ENCODE assay signal across 9 cellular contexts in the genomic region with DNA sequence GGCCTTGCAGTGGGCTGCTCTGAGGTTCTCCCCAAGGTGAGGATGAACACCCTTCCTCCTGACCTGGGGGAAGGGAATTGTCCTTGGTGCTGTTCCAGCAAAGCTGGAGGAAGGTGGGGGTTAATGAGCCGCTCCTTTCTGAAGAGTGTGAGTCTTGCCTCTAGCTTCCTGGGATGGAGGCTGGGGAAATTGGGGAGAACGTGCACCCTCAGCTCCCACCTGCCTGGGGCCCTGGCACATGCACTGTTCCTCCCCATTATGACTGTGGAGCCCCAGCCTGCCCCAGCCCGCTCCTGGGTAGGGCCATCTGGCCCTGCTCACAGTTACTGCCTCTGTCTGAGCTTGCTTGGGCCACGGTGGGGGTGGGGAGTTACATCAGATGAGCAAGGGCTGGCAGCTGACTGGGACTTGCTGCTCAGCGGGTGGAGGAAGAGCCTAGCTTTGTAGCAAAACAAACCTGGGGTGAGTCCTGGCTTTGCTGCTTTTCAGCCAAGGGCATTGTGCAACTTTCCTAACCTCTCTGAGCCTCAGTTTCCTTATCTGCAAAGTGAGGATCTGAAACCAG. TPM values are rescaled to one million over a fixed set of nuclear protein-coding genes. Genes with fewer than 3 reads are reported as not detected.
DNase-seq lines count a peak whose midpoint lies in the region; ATAC-seq and TF ChIP-seq lines count a peak whose summit lies in the region.
"Had no signal": no experiment of that assay in that cellular context is flagged by ENCODE, and none has a peak within 500 bp of the region (broad histone marks: within the 10 kb centered on the region; RNA-seq: fewer than 3 reads in every experiment).

No MANE protein-coding gene starts in this region.

- intact Hi-C loops in head of caudate nucleus (cut with DNase I): loop anchor here (10.0 kb wide), 1 partner anchor 54 kb away; no protein-coding TSS in a partner anchor

- no peaks in the 10 kb centered on the region for H3K9me3 ChIP-seq in HUES6 (ENCODE audit: control insufficient read depth, insufficient read depth, low read depth, low read length)
- H3K9me3 ChIP-seq in WERI-Rb-1 (ENCODE audit: severe bottlenecking): no peaks in the 10 kb centered on the region

- H3K4me1 ChIP-seq in HUES6 (ENCODE audit: control insufficient read depth, insufficient read depth, low read length) (peaks cover 48% of the 10 kb centered on the region), rectal smooth muscle tissue (ENCODE audit: control insufficient read depth, insufficient read depth, low read length) (peaks cover 34% of the 10 kb centered on the region)

- in situ Hi-C loops in KBM-7 (cut with MboI; ENCODE audit: low pct_unique_long_range_greater_than_20kb, low sequenced_read_pairs): no loop called here

- peak overlapping the region; percentile 72 for H3K27ac ChIP-seq in HUES6 (ENCODE audit: low read depth, low read length)
- H3K27ac ChIP-seq in WERI-Rb-1: peak overlapping the region; percentile 94
- peak overlapping the region; percentile 87 for H3K27ac ChIP-seq in rectal smooth muscle tissue (ENCODE audit: low read depth, low read length)

- no peaks in the 10 kb centered on the region for H3K27me3 ChIP-seq in HUES6 (ENCODE audit: control insufficient read depth, insufficient read depth, low read length)
- no peaks in the 10 kb centered on the region for H3K27me3 ChIP-seq in WERI-Rb-1 (ENCODE audit: insufficient read depth, low read depth, severe bottlenecking)
- H3K27me3 ChIP-seq in rectal smooth muscle tissue (ENCODE audit: control insufficient read depth, insufficient read depth, low read length): no peaks in the 10 kb centered on the region

- peak overlapping the region; percentile 57 for H3K9ac ChIP-seq in HUES6 (ENCODE audit: low read length)
- no peak overlapping the region for H3K9ac ChIP-seq in rectal smooth muscle tissue (ENCODE audit: low read length)

- no peaks in the 10 kb centered on the region; the same call in 1 of the 2 replicates for H3K36me3 ChIP-seq in HUES6 (ENCODE audit: control insufficient read depth, insufficient read depth, low read length)
- H3K36me3 ChIP-seq in WERI-Rb-1: no peaks in the 10 kb centered on the region
- no peaks in the 10 kb centered on the region for H3K36me3 ChIP-seq in rectal smooth muscle tissue (ENCODE audit: control insufficient read depth, insufficient read depth, low read length)

- ATAC-seq in GM19395 (IDR thresholded peaks at IDR 0.05; ENCODE audit: unreplicated experiment) (no peak), left lobe of liver (no peak)

- TF ChIP-seq CTCF in AG09309 (IDR thresholded peaks at IDR 0.05; ENCODE audit: control insufficient read depth, insufficient read depth, low read depth, low read length, missing control alignments): no peak
- no peak for TF ChIP-seq CTCF in WERI-Rb-1 (IDR thresholded peaks at IDR 0.05; ENCODE audit: low read depth, low read length)

- H3K4me3 ChIP-seq in AG09309 (ENCODE audit: control insufficient read depth, low read depth, low read length): no peak overlapping the region
- peak overlapping the region; percentile 15 for H3K4me3 ChIP-seq in HUES6 (ENCODE audit: low read depth, low read length)
- H3K4me3 ChIP-seq in WERI-Rb-1 (ENCODE audit: low read depth, low read length): peak overlapping the region; percentile 4; the same call in 1 of the 2 replicates
- peak overlapping the region; percentile 4 for H3K4me3 ChIP-seq in rectal smooth muscle tissue (ENCODE audit: low read length)

- DNase-seq in AG09309 (ENCODE audit: low read depth) (peak; percentile 63), WERI-Rb-1 (peak; percentile 99), head of caudate nucleus (peak; percentile 22 to 88 (median 71)), KBM-7 (no peak), left lobe of liver (ENCODE audit: low spot score) (no peak)

RNA-seq across cellular contexts. Expression of gene TNS4, which starts 11.1 kb away (rescaled TPM):
- total RNA-seq in left lobe of liver: 0.13 TPM
- total RNA-seq: subcutaneous adipose tissue had no signal

RNA-seq across cellular contexts. Expression of gene IGFBP4, which starts 47.1 kb away (rescaled TPM):
- total RNA-seq in left lobe of liver: 501 TPM

Comparison
In these comparisons a context has a peak if more than half of its experiments do, and no peak if none do; other contexts are left out.
1. DNase-seq: peak in AG09309 (single experiment), WERI-Rb-1 (single experiment) and head of caudate nucleus (42 of 42); none in KBM-7 (single experiment) and left lobe of liver (single experiment).
2. Peak in every context shown above with its lines, with median percentiles within 50 percentile points of each other: H3K27ac ChIP-seq.